9 cellular contexts compared by ENCODE assay signal in the genomic region with DNA sequence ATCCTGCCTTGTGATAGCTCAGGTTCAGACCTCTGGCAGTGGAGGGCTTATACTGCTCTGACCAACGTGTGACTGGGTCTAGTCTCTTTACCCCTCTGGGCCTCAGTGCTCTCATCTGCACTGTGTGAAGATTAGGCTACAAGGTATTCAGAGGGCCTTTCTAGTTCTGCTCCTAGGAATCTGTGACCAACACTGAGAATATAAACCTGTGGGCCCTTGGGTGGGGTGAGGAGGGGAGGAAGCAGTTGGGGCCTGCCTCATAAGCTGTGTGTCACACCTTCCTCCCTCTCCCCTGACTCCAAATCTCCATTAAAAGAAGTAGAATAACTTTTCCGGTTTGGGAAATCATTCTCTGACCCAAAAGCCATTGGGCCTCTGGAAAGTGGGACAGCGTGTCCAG.
DNase-seq lines count a peak whose midpoint lies in the region; ATAC-seq and TF ChIP-seq lines count a peak whose summit lies in the region.
"Had no signal": no experiment of that assay in that cellular context is flagged by ENCODE, and none has a peak within 500 bp of the region (broad histone marks: within the 10 kb centered on the region; RNA-seq: fewer than 3 reads in every experiment).

No MANE protein-coding gene starts in this region.

- H3K36me3 ChIP-seq in BLaER1 treated with 17β-estradiol and CSF1 and Interleukin-3, amounts not matched to agents 10 nM and 100 nM, result no peaks in the 10 kb centered on the region
- H3K36me3 ChIP-seq in psoas muscle (ENCODE audit: insufficient read depth in 1 of 2, low read depth in 1 of 2), result no peaks in the 10 kb centered on the region
- H3K36me3 ChIP-seq in PC-9 (ENCODE audit: low read depth), result no peaks in the 10 kb centered on the region

- H3F3A ChIP-seq in PC-9 (ENCODE audit: insufficient read depth, low read depth), result no peaks in the 10 kb centered on the region

- H3K27me3 Mint-ChIP-seq in T-cell, result no peaks in the 10 kb centered on the region
- peaks cover 7% of the 10 kb centered on the region for H3K27me3 Mint-ChIP-seq in endothelial cell (ENCODE audit: unreplicated experiment)

- H3K4me1 Mint-ChIP-seq in T-cell (peaks cover 77 to 86% (median 83%) of the 10 kb centered on the region in 3 donors), endothelial cell (ENCODE audit: unreplicated experiment) (peaks cover 32% of the 10 kb centered on the region)

- no peaks in the 10 kb centered on the region for H4K20me1 ChIP-seq in BLaER1 treated with 17β-estradiol and CSF1 and Interleukin-3, amounts not matched to agents 10 nM and 100 nM
- H4K20me1 ChIP-seq in PC-9 (ENCODE audit: insufficient read depth), result no peaks in the 10 kb centered on the region

- H3K9me3 Mint-ChIP-seq in T-cell (peaks cover 0 to 4% (median 0%) of the 10 kb centered on the region in 3 donors), endothelial cell (ENCODE audit: unreplicated experiment) (no peaks in the 10 kb centered on the region)

- intact Hi-C loops in psoas muscle (cut with DNase I), result loop anchor here in 1 of 2 donors (5.0 kb wide), 1 partner anchor 66 kb away; the partner anchor contains the start of gene MSN
- intact Hi-C loops in PC-9 (cut with micrococcal nuclease; ENCODE audit: unreplicated experiment), result no loop called here

- H3K9me2 ChIP-seq in PC-9 (ENCODE audit: insufficient read depth), result no peaks in the 10 kb centered on the region

- H3K4me2 ChIP-seq in BLaER1 treated with 17β-estradiol and CSF1 and Interleukin-3, amounts not matched to agents 10 nM and 100 nM, result peak overlapping the region; percentile 22 to 83 (median 55); a peak in 20 of 22 replicates
- no peak overlapping the region for H3K4me2 ChIP-seq in PC-9

- H3K27me3 ChIP-seq in BLaER1 treated with 17β-estradiol and CSF1 and Interleukin-3, amounts not matched to agents 10 nM and 100 nM, result peaks cover 49 to 96% (median 89%) of the 10 kb centered on the region in 11 experiments; a peak in 21 of 22 replicates
- H3K27me3 ChIP-seq in psoas muscle (ENCODE audit: insufficient read depth in 3 of 3, low read length in 2 of 3) (peaks cover 0 to 3% (median 0%) of the 10 kb centered on the region in 3 donors), PC-9 (ENCODE audit: insufficient read depth, low read depth) (no peaks in the 10 kb centered on the region)

- H3K4me1 ChIP-seq in BLaER1 treated with 17β-estradiol and CSF1 and Interleukin-3, amounts not matched to agents 10 nM and 100 nM, result peaks cover 9 to 81% (median 46%) of the 10 kb centered on the region in 10 experiments; a peak in 19 of 20 replicates
- H3K4me1 ChIP-seq in psoas muscle, result peaks cover 14% of the 10 kb centered on the region
- H3K4me1 ChIP-seq in PC-9 (replicated peaks; ENCODE audit: insufficient read depth), result peaks cover 5% of the 10 kb centered on the region; the same call in 1 of the 2 replicates

- TF ChIP-seq CTCF in endothelial cell (IDR thresholded peaks at IDR 0.05; ENCODE audit: unreplicated experiment), result no peak
- TF ChIP-seq CTCF in psoas muscle (IDR thresholded peaks at IDR 0.05), result no peak
- TF ChIP-seq CTCF in PC-9 (conservative IDR thresholded peaks at IDR 0.05), result no peak

- H3K9ac ChIP-seq in BLaER1 treated with 17β-estradiol and CSF1 and Interleukin-3, amounts not matched to agents 10 nM and 100 nM, result peak overlapping the region in 5 of 11 experiments; percentile 20 to 60 (median 54); a peak in 8 of 22 replicates

- peaks cover 0 to 17% (median 0%) of the 10 kb centered on the region in 11 experiments; a peak in 4 of 22 replicates for H3K9me3 ChIP-seq in BLaER1 treated with 17β-estradiol and CSF1 and Interleukin-3, amounts not matched to agents 10 nM and 100 nM (replicated peaks in 1 of 11)
- H3K9me3 ChIP-seq in psoas muscle, result no peaks in the 10 kb centered on the region
- H3K9me3 ChIP-seq in PC-9 (ENCODE audit: insufficient read depth, low read depth), result no peaks in the 10 kb centered on the region

- WGBS in psoas muscle, 3 donors, result 48 to 68% (median 64%) methylated on average over 3 of the region's 3 CpGs

- peak overlapping the region in 9 of 11 experiments; percentile 31 to 77 (median 68); a peak in 16 of 22 replicates for H3K27ac ChIP-seq in BLaER1 treated with 17β-estradiol and CSF1 and Interleukin-3, amounts not matched to agents 10 nM and 100 nM
- H3K27ac ChIP-seq in psoas muscle (peak overlapping the region; percentile 48), PC-9 (no peak overlapping the region)

- H3K4me3 ChIP-seq in BLaER1 treated with 17β-estradiol and CSF1 and Interleukin-3, amounts not matched to agents 10 nM and 100 nM, result no peak overlapping the region
- H3K4me3 ChIP-seq in psoas muscle (no peak overlapping the region), PC-9 (no peak overlapping the region)

- DNase-seq in T-cell (peak in 2 of 34 experiments; percentile 12 to 29), endothelial cell (ENCODE audit: low spot score) (no peak), psoas muscle (no peak), PC-9 (no peak), iPS-NIHi7 (ENCODE audit: extremely low spot score) (no peak), mucosa of gallbladder (ENCODE audit: low spot score) (no peak), mesenteric fat pad (ENCODE audit: low spot score) (no peak)
- DNase-seq: NCI-H1436 treated with DMSO at 0.1 percent for 48 hours had no signal

- H3K79me2 ChIP-seq in PC-9 (ENCODE audit: low read depth), result no peaks in the 10 kb centered on the region

- H3K4me3 Mint-ChIP-seq in T-cell, result peak overlapping the region; percentile 32 to 56 (median 37)
- H3K4me3 Mint-ChIP-seq in endothelial cell (ENCODE audit: unreplicated experiment), result no peak overlapping the region

- H3K36me3 Mint-ChIP-seq in T-cell, result peaks cover 7% of the 10 kb centered on the region
- no peaks in the 10 kb centered on the region for H3K36me3 Mint-ChIP-seq in endothelial cell (ENCODE audit: low read depth, unreplicated experiment)

- POLR2A ChIA-PET in T-cell (lab: Charles Lee) (no interaction called here), PC-9 (lab: Charles Lee; ENCODE audit: unreplicated experiment) (no interaction called here)

- ATAC-seq in T-cell (replicated peaks in 1 of 4) (peak; percentile 28 to 60 (median 46)), psoas muscle (peak; percentile 21 to 53 (median 34))

- CTCF ChIA-PET in T-cell (lab: Charles Lee) (interaction anchor here in 1 of 2 donors (1.4 kb wide), 1 partner anchor 385 kb away, joined by 3 read pairs; no protein-coding TSS in a partner anchor), PC-9 (lab: Charles Lee) (no interaction called here)

- H3K27ac Mint-ChIP-seq in T-cell (peak overlapping the region; percentile 95 to 99), endothelial cell (ENCODE audit: unreplicated experiment) (peak overlapping the region; percentile 93)

- no TSS peak for BruUV-seq in PC-9 (replicated peaks; lab: Mats Ljungman, UMichigan)

- H2AFZ ChIP-seq in PC-9, result no peak overlapping the region
